Comparison of ENCODE assay signal across 12 cellular contexts in genomic region chr11:78796956-78797355, GRCh38.
A peak's percentile ranks its signal among the peaks of the same experiment; 100 is the strongest.
DNase-seq lines count a peak whose midpoint lies in the region; TF ChIP-seq lines count a peak whose summit lies in the region.
"Had no signal": no experiment of that assay in that cellular context is flagged by ENCODE, and none has a peak within 500 bp of the region (broad histone marks: within the 10 kb centered on the region; RNA-seq: fewer than 3 reads in every experiment).

No MANE protein-coding gene starts in this region.

- intact Hi-C loops in ascending aorta (cut with DNase I), result no loop called here

- H3K4me1 ChIP-seq in adipocyte (ENCODE audit: control insufficient read depth, insufficient read depth, low read length), result peaks cover 37% of the 10 kb centered on the region
- peaks cover 15 to 22% of the 10 kb centered on the region in 2 donors for H3K4me1 ChIP-seq in ascending aorta

- H3K27ac ChIP-seq in ascending aorta, result no peak overlapping the region
- H3K27ac ChIP-seq: spleen had no signal

- no peaks in the 10 kb centered on the region for H3K27me3 ChIP-seq in adipocyte (replicated peaks; ENCODE audit: control insufficient read depth, insufficient read depth, low read length)
- no peaks in the 10 kb centered on the region for H3K27me3 ChIP-seq in ascending aorta

- H3K36me3 ChIP-seq in adipocyte (ENCODE audit: control insufficient read depth, insufficient read depth, low read length, severe bottlenecking), result peaks cover 10% of the 10 kb centered on the region
- H3K36me3 ChIP-seq in ascending aorta, result no peaks in the 10 kb centered on the region
- H3K36me3 ChIP-seq: spleen had no signal

- no peak for TF ChIP-seq CTCF in ascending aorta (IDR thresholded peaks at IDR 0.05)

- H3K4me3 ChIP-seq in adipocyte (ENCODE audit: low read length) (no peak overlapping the region), skeletal muscle cell (ENCODE audit: low read depth, low read length) (no peak overlapping the region), ascending aorta (no peak overlapping the region)
- H3K4me3 ChIP-seq: spleen had no signal

- no peak overlapping the region for H3K9ac ChIP-seq in adipocyte (ENCODE audit: low read length)

- H3K9me3 ChIP-seq in adipocyte (ENCODE audit: control insufficient read depth, low read length), result no peaks in the 10 kb centered on the region
- no peaks in the 10 kb centered on the region for H3K9me3 ChIP-seq in ascending aorta
- H3K9me3 ChIP-seq: Caco-2, spleen had no signal

- peak; percentile 78 for DNase-seq in HCEC 1CT
- DNase-seq in adipocyte (ENCODE audit: low read depth), result peak; percentile 88
- peak; percentile 95 for DNase-seq in fibroblast of peridontal ligament (ENCODE audit: extremely low read depth)
- DNase-seq in skeletal muscle cell (ENCODE audit: low read depth), result peak; percentile 97
- no peak for DNase-seq in cerebellar nuclear complex (lab: John Stamatoyannopoulos, UW)
- no peak for DNase-seq in ascending aorta (ENCODE audit: low spot score in 2 of 2)
- DNase-seq in NCI-H146 treated with DMSO at 0.1 percent for 48 hours (lab: John Stamatoyannopoulos, UW; ENCODE audit: unreplicated experiment), result no peak
- no peak for DNase-seq in CD1c-positive myeloid dendritic cell (ENCODE audit: extremely low spot score)
- DNase-seq: Caco-2, left colon, spleen, SW 1271 had no signal

Comparison
In these comparisons a context has a peak if more than half of its experiments do, and no peak if none do; other contexts are left out.
1. DNase-seq: peak in HCEC 1CT (single experiment), adipocyte (single experiment), fibroblast of peridontal ligament (single experiment) and skeletal muscle cell (single experiment); none in cerebellar nuclear complex (0 of 2), ascending aorta (0 of 2), NCI-H146 treated with DMSO at 0.1 percent for 48 hours (single experiment) and CD1c-positive myeloid dendritic cell (single experiment).